ENCODE assay signal across 21 cellular contexts in the genomic region with DNA sequence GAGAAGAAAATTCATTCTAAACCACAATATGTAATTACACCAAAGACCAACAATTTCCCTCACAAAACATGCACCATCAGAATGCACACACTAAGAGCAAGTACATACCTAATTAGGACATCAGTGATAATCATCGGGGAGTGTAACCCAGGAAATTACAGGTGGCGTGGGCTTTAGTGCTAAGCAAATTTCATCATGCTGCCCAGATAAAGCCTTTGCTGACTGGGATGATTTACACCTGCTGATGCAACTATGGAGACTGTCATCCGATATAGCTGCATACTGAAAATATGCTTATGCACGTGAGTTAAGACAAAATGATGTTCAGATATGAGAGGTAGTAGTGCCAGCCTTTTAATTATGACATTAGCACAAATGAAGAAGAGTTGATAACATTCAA.
"Had no signal": no experiment of that assay in that cellular context is flagged by ENCODE, and none has a peak within 500 bp of the region (broad histone marks: within the 10 kb centered on the region; RNA-seq: fewer than 3 reads in every experiment).

No MANE protein-coding gene starts in this region.

- H3K27me3 ChIP-seq: colonic mucosa, esophagus muscularis mucosa, right atrium auricular region, tibial artery had no signal

- H3K9me3 ChIP-seq: colonic mucosa, esophagus muscularis mucosa, neutrophil, right atrium auricular region, tibial artery had no signal

- H3K4me3 ChIP-seq: colonic mucosa, esophagus muscularis mucosa, right atrium auricular region, skin epidermis, tibial artery had no signal

- H3K36me3 ChIP-seq: colonic mucosa, neutrophil had no signal

- H3K27ac ChIP-seq: colonic mucosa, esophagus muscularis mucosa, neutrophil, right atrium auricular region, skin epidermis, tibial artery had no signal

- DNase-seq: activated B cell treated with CpG ODN at 0.5 μM for 24 hours; activated CD4-positive, alpha-beta T cell treated with anti-CD3 and anti-CD28 coated beads for 48 hours; activated CD8-positive, alpha-beta memory T cell treated with anti-CD3 and anti-CD28 coated beads, Interleukin-2, amount 50 U/mL, for 4 hours; activated CD8-positive, alpha-beta T cell treated with anti-CD3 and anti-CD28 coated beads, Interleukin-2, amount 10 ng/mL, durations not matched to agents 7 days and 5 days; activated effector memory CD4-positive, alpha-beta T cell treated with anti-CD3 and anti-CD28 coated beads, Interleukin-2, amount 50 U/mL, for 16 hours; activated T-cell treated with anti-CD3 and anti-CD28 coated beads, Interleukin-2, amount 50 U/mL, for 48 hours; amygdala; central memory CD4-positive, alpha-beta T cell; colonic mucosa; hypothalamus; mesenchymal stem cell; naive thymus-derived CD8-positive, alpha-beta T cell; posterior cingulate gyrus; stimulated activated CD4-positive, alpha-beta T cell treated with anti-CD3 and anti-CD28 coated beads, Interleukin-15, amount 100 ng/mL, for 24 hours; stimulated activated CD4-positive, alpha-beta T cell treated with anti-CD3 and anti-CD28 coated beads, Interleukin-4, amount 100 ng/mL, for 24 hours; stimulated activated naive CD4-positive, alpha-beta T cell; tibial artery had no signal

- H3K4me1 ChIP-seq: colonic mucosa, tibial artery had no signal
